15 cellular contexts compared by ENCODE assay signal in genomic region chr10:33249659-33250058, GRCh38.
DNase-seq lines count a peak whose midpoint lies in the region; ATAC-seq and TF ChIP-seq lines count a peak whose summit lies in the region.
"Had no signal": no experiment of that assay in that cellular context is flagged by ENCODE, and none has a peak within 500 bp of the region (broad histone marks: within the 10 kb centered on the region; RNA-seq: fewer than 3 reads in every experiment).

No MANE protein-coding gene starts in this region.

- in situ Hi-C loops in brain microvascular endothelial cell (cut with HindIII; ENCODE audit: low pct_ligation_motif_present, low sequenced_read_pairs) = no loop called here

- H3K4me3 ChIP-seq in brain microvascular endothelial cell (ENCODE audit: low read depth, low read length) = no peak overlapping the region
- no peak overlapping the region for H3K4me3 ChIP-seq in lung
- no peak overlapping the region for H3K4me3 ChIP-seq in upper lobe of right lung
- H3K4me3 ChIP-seq: body of pancreas, hepatocyte, uterus had no signal

- ATAC-seq in Right ventricle myocardium superior (ENCODE audit: poor library complexity) (peak; percentile 52), lung (ENCODE audit: insufficient read depth, low FRiP score) (no peak), upper lobe of right lung (no peak), HG03521 (IDR thresholded peaks at IDR 0.05; ENCODE audit: unreplicated experiment) (no peak), GM18909 (IDR thresholded peaks at IDR 0.05; ENCODE audit: poor library complexity, unreplicated experiment) (no peak)

- H3K9me3 ChIP-seq in lung (ENCODE audit: control insufficient read depth in 2 of 2, insufficient read depth in 1 of 2, low read length in 1 of 2) (no peaks in the 10 kb centered on the region), upper lobe of right lung (no peaks in the 10 kb centered on the region)
- H3K9me3 ChIP-seq: body of pancreas, SK-N-SH, uterus had no signal

- H3K27ac ChIP-seq in brain microvascular endothelial cell (peak overlapping the region; percentile 62), lung (ENCODE audit: low read depth in 1 of 2, low read length in 1 of 2) (peak overlapping the region; percentile 29 to 75), upper lobe of right lung (peak overlapping the region; percentile 56)
- H3K27ac ChIP-seq: hepatocyte had no signal

- TF ChIP-seq CTCF in brain microvascular endothelial cell (IDR thresholded peaks at IDR 0.05; ENCODE audit: low read depth, low read length, missing control alignments) (no peak), lung (IDR thresholded peaks at IDR 0.05; ENCODE audit: control extremely low read depth, extremely low read depth) (no peak), upper lobe of right lung (IDR thresholded peaks at IDR 0.05) (no peak)

- no peaks in the 10 kb centered on the region for H3K27me3 ChIP-seq in brain microvascular endothelial cell (replicated peaks)
- H3K27me3 ChIP-seq in lung (ENCODE audit: control insufficient read depth, insufficient read depth) = no peaks in the 10 kb centered on the region
- no peaks in the 10 kb centered on the region for H3K27me3 ChIP-seq in upper lobe of right lung
- H3K27me3 ChIP-seq: body of pancreas, hepatocyte, uterus had no signal

- WGBS in lung, 2 donors = 28 to 39% methylated on average over 6 of the region's 6 CpGs

- intact Hi-C loops in Right ventricle myocardium superior (cut with DNase I) = no loop called here
- intact Hi-C loops in cardiac septum (cut with DNase I) = no loop called here
- intact Hi-C loops in upper lobe of right lung (cut with DNase I) = no loop called here

- H3K36me3 ChIP-seq in brain microvascular endothelial cell (replicated peaks) = peaks cover 67% of the 10 kb centered on the region
- peaks cover 7 to 26% of the 10 kb centered on the region in 2 donors for H3K36me3 ChIP-seq in lung (ENCODE audit: control insufficient read depth in 2 of 2, insufficient read depth in 2 of 2, low read length in 2 of 2)
- H3K36me3 ChIP-seq in upper lobe of right lung = peaks cover 64% of the 10 kb centered on the region
- H3K36me3 ChIP-seq: uterus had no signal

- DNase-seq in Right ventricle myocardium superior (no peak), cardiac septum (ENCODE audit: low spot score) (no peak), brain microvascular endothelial cell (no peak), lung (ENCODE audit: low spot score) (no peak), upper lobe of right lung (no peak), activated gamma-delta T cell (lab: John Stamatoyannopoulos, UW) (no peak)
- DNase-seq: activated CD4-positive, CD25-positive, alpha-beta regulatory T cell; AML-193; body of pancreas; NCI-H2171; SK-N-SH; uterus had no signal

- H3K4me1 ChIP-seq in lung (ENCODE audit: control insufficient read depth in 2 of 2, insufficient read depth in 2 of 2, low read length in 2 of 2) = peaks cover 11 to 31% of the 10 kb centered on the region in 2 donors
- peaks cover 38% of the 10 kb centered on the region for H3K4me1 ChIP-seq in upper lobe of right lung
- H3K4me1 ChIP-seq: body of pancreas, uterus had no signal
